ENCODE assay signal across 38 cellular contexts in genomic region chr16:67299269-67299668, GRCh38. TPM values are rescaled to one million over a fixed set of nuclear protein-coding genes. Genes with fewer than 3 reads are reported as not detected.
"Had no signal": no experiment of that assay in that cellular context is flagged by ENCODE, and none has a peak within 500 bp of the region (broad histone marks: within the 10 kb centered on the region; RNA-seq: fewer than 3 reads in every experiment).

No MANE protein-coding gene starts in this region.

- H3K27me3 Mint-ChIP-seq: activated CD4-positive, alpha-beta memory T cell treated with anti-CD3 and anti-CD28 coated beads for 36 hours had no signal

- H3K4me3 ChIP-seq: adrenal gland, body of pancreas, breast epithelium, PC-9, SJCRH30, SK-N-MC had no signal

- H3K36me3 Mint-ChIP-seq: activated CD4-positive, alpha-beta memory T cell treated with anti-CD3 and anti-CD28 coated beads for 36 hours; activated naive CD4-positive, alpha-beta T cell treated with anti-CD3 and anti-CD28 coated beads, Interleukin-2, amount 50 U/mL, for 72 hours; T-cell had no signal

- ATAC-seq: activated naive CD4-positive, alpha-beta T cell treated with anti-CD3 and anti-CD28 coated beads, Interleukin-2, amount 50 U/mL, for 72 hours; activated T-cell treated with anti-CD3 and anti-CD28 coated beads, Interleukin-2, amount 50 U/mL, for 4 hours; body of pancreas; T-cell; T-helper 17 cell had no signal

- H3K9me3 ChIP-seq: adrenal gland, body of pancreas, breast epithelium, SJCRH30 had no signal

- H3K9me3 Mint-ChIP-seq: activated B cell treated with CpG ODN at 0.5 μM for 24 hours; activated CD4-positive, alpha-beta memory T cell treated with anti-CD3 and anti-CD28 coated beads for 36 hours; activated naive CD4-positive, alpha-beta T cell treated with anti-CD3 and anti-CD28 coated beads for 36 hours; activated naive CD4-positive, alpha-beta T cell treated with anti-CD3 and anti-CD28 coated beads, Interleukin-2, amount 50 U/mL, for 72 hours; activated T-cell treated with anti-CD3 and anti-CD28 coated beads, Interleukin-2, amount 50 U/mL, for 4 hours; activated T-helper 1 cell treated with anti-CD3 and anti-CD28 coated beads, Interleukin-12 subunit alpha, Interleukin-12 subunit beta, Interleukin-2, Interleukin-4 antibody, amounts not matched to agents 30 ng/mL and 10 ng/mL and 1 ng/mL, durations not matched to agents 14 hours and 24 hours and 36 hours; T-cell had no signal

- H3K36me3 ChIP-seq: adrenal gland, breast epithelium, SJCRH30 had no signal

- H3K4me3 Mint-ChIP-seq: activated B cell treated with CpG ODN at 0.5 μM for 24 hours; activated CD4-positive, alpha-beta memory T cell treated with anti-CD3 and anti-CD28 coated beads for 36 hours; activated naive CD4-positive, alpha-beta T cell treated with anti-CD3 and anti-CD28 coated beads for 36 hours; activated T-cell treated with anti-CD3 and anti-CD28 coated beads, Interleukin-2, amount 50 U/mL, for 4 hours; activated T-helper 1 cell treated with anti-CD3 and anti-CD28 coated beads, Interleukin-12 subunit alpha, Interleukin-12 subunit beta, Interleukin-2, Interleukin-4 antibody, amounts not matched to agents 30 ng/mL and 10 ng/mL and 1 ng/mL, durations not matched to agents 14 hours and 24 hours and 36 hours; T-cell; T-helper 17 cell had no signal

- DNase-seq: activated B cell treated with CpG ODN at 0.5 μM for 24 hours; activated CD4-positive, alpha-beta memory T cell treated with anti-CD3 and anti-CD28 coated beads for 36 hours; activated CD4-positive, alpha-beta T cell treated with anti-CD3 and anti-CD28 coated beads for 4 hours; activated CD4-positive, alpha-beta T cell treated with anti-CD3 and anti-CD28 coated beads, Interleukin-2, amount 50 U/mL, for 1 hour; activated CD4-positive, CD25-positive, alpha-beta regulatory T cell treated with anti-CD3 and anti-CD28 coated beads, Interleukin-2, amount 50 U/mL, for 72 hours; activated CD8-positive, alpha-beta memory T cell treated with anti-CD3 and anti-CD28 coated beads, Interleukin-2, amount 50 U/mL, for 4 hours; activated gamma-delta T cell treated with Interleukin-2 at 50 U/mL for 16 hours; activated naive CD4-positive, alpha-beta T cell treated with anti-CD3 and anti-CD28 coated beads for 36 hours; activated T-cell treated with anti-CD3 and anti-CD28 coated beads for 4 hours; activated T-cell treated with anti-CD3 and anti-CD28 coated beads, Interleukin-2, amount 50 U/mL, for 4 hours; adrenal gland; body of pancreas; MM.1S; MV-4-11; NCI-H1092; NCI-H1436 treated with DMSO at 0.1 percent for 48 hours; NCI-H1694 treated with DMSO at 0.1 percent for 48 hours; NCI-H2029; NCI-H2107; NCI-H2171; NCI-H510A; NCI-H526; NCI-H748 treated with DMSO at 0.1 percent for 48 hours; NK-92 treated with Interleukin-12 subunit alpha and Interleukin-12 subunit beta, amount 100 ng/mL, for 24 hours; PC-9; Right ventricle myocardium superior; SJCRH30; T-cell; T-helper 17 cell had no signal

- H3K4me1 ChIP-seq: adrenal gland, body of pancreas, breast epithelium had no signal

- H3K4me1 Mint-ChIP-seq: activated B cell treated with CpG ODN at 0.5 μM for 24 hours, T-cell had no signal

- H3K27ac ChIP-seq: adrenal gland, body of pancreas, breast epithelium, KMS-11, PC-9, SJCRH30, SK-N-MC, VCaP had no signal

- H3K27ac Mint-ChIP-seq: activated B cell treated with CpG ODN at 0.5 μM for 24 hours; activated CD4-positive, alpha-beta memory T cell treated with anti-CD3 and anti-CD28 coated beads for 36 hours; activated naive CD4-positive, alpha-beta T cell treated with anti-CD3 and anti-CD28 coated beads for 36 hours; activated T-helper 1 cell treated with anti-CD3 and anti-CD28 coated beads, Interleukin-12 subunit alpha, Interleukin-12 subunit beta, Interleukin-2, Interleukin-4 antibody, amounts not matched to agents 30 ng/mL and 10 ng/mL and 1 ng/mL, durations not matched to agents 14 hours and 24 hours and 36 hours; T-cell; T-helper 17 cell had no signal

- H3K27me3 ChIP-seq: adrenal gland, body of pancreas, breast epithelium, SJCRH30 had no signal

RNA-seq across cellular contexts. Expression of gene PLEKHG4, which starts 19.9 kb away (rescaled TPM):
- total RNA-seq: SJCRH30 had no signal

RNA-seq across cellular contexts. Expression of gene KCTD19, which starts 27.3 kb away (rescaled TPM):
- total RNA-seq: activated B cell treated with CpG ODN at 0.5 μM for 24 hours, astrocyte, cardiac septum, LHCN-M2, PC-9, Right ventricle myocardium superior, T-cell, T-helper 17 cell had no signal

RNA-seq across cellular contexts. Expression of gene LRRC36, which starts 27.3 kb away (rescaled TPM):
- total RNA-seq: activated T-cell treated with anti-CD3 and anti-CD28 coated beads, Interleukin-2, amount 50 U/mL, for 4 hours; astrocyte; cardiac septum; LHCN-M2; PC-9; Right ventricle myocardium superior; SJCRH30; T-cell; T-helper 17 cell had no signal
